Comparison of ENCODE assay signal across 1 cellular context in the genomic region with DNA sequence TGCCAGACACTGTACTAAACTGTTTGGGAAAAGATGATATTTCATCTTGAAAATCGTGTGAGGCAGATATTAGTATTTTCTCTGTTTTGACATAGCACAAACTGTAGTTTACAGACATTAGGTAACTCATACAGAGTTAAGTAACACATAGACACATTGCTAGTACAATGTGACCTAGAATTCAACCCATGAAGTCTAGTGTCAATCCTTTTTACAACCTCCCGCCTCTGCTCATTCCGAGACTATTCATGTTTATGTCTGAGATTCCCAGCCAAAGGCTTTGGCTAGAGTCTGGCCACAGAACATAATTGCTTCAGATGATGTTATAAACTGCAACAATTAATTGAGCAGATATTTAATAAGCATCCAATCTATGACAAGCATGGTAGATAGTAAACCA.
TF ChIP-seq lines count a peak whose summit lies in the region.

No MANE protein-coding gene starts in this region.

TF ChIP-seq in IMR-90, 13 proteins besides CTCF, POLR2A, EP300 and RAD21 (continued from another document):
- TF ChIP-seq MXI1 (IDR thresholded peaks at IDR 0.05; ENCODE audit: borderline replicate concordance, low read depth, low read length) (no peak), CHD1 (IDR thresholded peaks at IDR 0.05; ENCODE audit: low read depth, low read length) (no peak)
TF ChIP-seq in IMR-90: peak in this region for 0.
